Comparison of ENCODE assay signal across 18 cellular contexts in the genomic region with DNA sequence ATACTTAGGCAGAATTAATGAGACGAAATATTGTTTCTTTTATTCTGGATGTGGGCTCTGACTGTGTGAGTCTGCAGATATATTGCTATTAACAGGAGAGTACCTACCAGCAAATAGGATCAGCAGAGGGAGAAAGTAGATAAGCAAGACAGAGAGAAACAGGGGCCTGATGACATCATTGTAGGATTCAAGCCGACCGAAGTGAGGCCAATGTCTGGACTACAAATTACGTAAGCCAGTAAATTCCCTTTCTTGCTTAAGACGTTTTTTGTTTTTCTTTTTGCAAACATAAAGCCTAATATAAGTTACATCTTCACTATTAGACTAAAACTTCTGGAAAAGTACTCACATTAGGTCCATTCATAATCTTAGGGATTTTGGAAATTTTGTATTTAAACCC.
"Had no signal": no experiment of that assay in that cellular context is flagged by ENCODE, and none has a peak within 500 bp of the region (broad histone marks: within the 10 kb centered on the region; RNA-seq: fewer than 3 reads in every experiment).

No MANE protein-coding gene starts in this region.

- H3K27ac ChIP-seq: left ventricle myocardium inferior, skin epidermis, tibial artery, vagina had no signal

- H3K27ac Mint-ChIP-seq: activated CD4-positive, alpha-beta memory T cell treated with anti-CD3 and anti-CD28 coated beads for 36 hours; activated CD4-positive, alpha-beta T cell treated with anti-CD3 and anti-CD28 coated beads for 36 hours; activated CD8-positive, alpha-beta memory T cell treated with anti-CD3 and anti-CD28 coated beads, Interleukin-2, amount 10 ng/mL, durations not matched to agents 7 days and 5 days; activated naive CD4-positive, alpha-beta T cell treated with anti-CD3 and anti-CD28 coated beads, Interleukin-2, amount 50 U/mL, for 24 hours; natural killer cell treated with Interleukin-12 subunit alpha and Interleukin-12 subunit beta and Interleukin-15 and Interleukin-18, amount 100 ng/mL, for 72 hours had no signal

- H3K36me3 Mint-ChIP-seq: activated CD4-positive, alpha-beta memory T cell treated with anti-CD3 and anti-CD28 coated beads for 36 hours; activated CD8-positive, alpha-beta memory T cell treated with anti-CD3 and anti-CD28 coated beads, Interleukin-2, amount 10 ng/mL, durations not matched to agents 7 days and 5 days; activated naive CD4-positive, alpha-beta T cell treated with anti-CD3 and anti-CD28 coated beads, Interleukin-2, amount 50 U/mL, for 24 hours; natural killer cell treated with Interleukin-12 subunit alpha and Interleukin-12 subunit beta and Interleukin-15 and Interleukin-18, amount 100 ng/mL, for 72 hours had no signal

- H3K4me1 ChIP-seq: left ventricle myocardium inferior, tibial artery, vagina had no signal

- H3K4me3 Mint-ChIP-seq: activated CD4-positive, alpha-beta memory T cell treated with anti-CD3 and anti-CD28 coated beads for 36 hours; activated CD4-positive, alpha-beta T cell treated with anti-CD3 and anti-CD28 coated beads for 36 hours; activated CD8-positive, alpha-beta memory T cell treated with anti-CD3 and anti-CD28 coated beads, Interleukin-2, amount 10 ng/mL, durations not matched to agents 7 days and 5 days; activated naive CD4-positive, alpha-beta T cell treated with anti-CD3 and anti-CD28 coated beads, Interleukin-2, amount 50 U/mL, for 24 hours; natural killer cell treated with Interleukin-12 subunit alpha and Interleukin-12 subunit beta and Interleukin-15 and Interleukin-18, amount 100 ng/mL, for 72 hours had no signal

- DNase-seq: activated CD4-positive, alpha-beta memory T cell treated with anti-CD3 and anti-CD28 coated beads for 36 hours; activated CD4-positive, alpha-beta T cell treated with anti-CD3 and anti-CD28 coated beads for 36 hours; activated CD8-positive, alpha-beta memory T cell treated with anti-CD3 and anti-CD28 coated beads, Interleukin-2, amount 10 ng/mL, durations not matched to agents 7 days and 5 days; activated T-cell treated with anti-CD3 and anti-CD28 coated beads, Interleukin-2, amount 50 U/mL, for 1 hour; amniotic stem cell; central memory CD4-positive, alpha-beta T cell; cortex of kidney; effector CD4-positive, alpha-beta T cell; hypothalamus; left ventricle myocardium inferior; mesendoderm; stimulated activated CD4-positive, alpha-beta T cell treated with anti-CD3 and anti-CD28 coated beads, Interleukin-4, amount 100 ng/mL, for 24 hours; stimulated activated naive CD4-positive, alpha-beta T cell; tibial artery had no signal

- H3K4me3 ChIP-seq: left ventricle myocardium inferior, skin epidermis, tibial artery, vagina had no signal

- H3K9me3 ChIP-seq: left ventricle myocardium inferior, tibial artery, vagina had no signal

- H3K4me1 Mint-ChIP-seq: activated CD4-positive, alpha-beta T cell treated with anti-CD3 and anti-CD28 coated beads for 36 hours; activated CD8-positive, alpha-beta memory T cell treated with anti-CD3 and anti-CD28 coated beads, Interleukin-2, amount 10 ng/mL, durations not matched to agents 7 days and 5 days; activated naive CD4-positive, alpha-beta T cell treated with anti-CD3 and anti-CD28 coated beads, Interleukin-2, amount 50 U/mL, for 24 hours had no signal

- H3K27me3 Mint-ChIP-seq: activated CD4-positive, alpha-beta memory T cell treated with anti-CD3 and anti-CD28 coated beads for 36 hours; activated CD4-positive, alpha-beta T cell treated with anti-CD3 and anti-CD28 coated beads for 36 hours; activated CD8-positive, alpha-beta memory T cell treated with anti-CD3 and anti-CD28 coated beads, Interleukin-2, amount 10 ng/mL, durations not matched to agents 7 days and 5 days; activated naive CD4-positive, alpha-beta T cell treated with anti-CD3 and anti-CD28 coated beads, Interleukin-2, amount 50 U/mL, for 24 hours; natural killer cell treated with Interleukin-12 subunit alpha and Interleukin-12 subunit beta and Interleukin-15 and Interleukin-18, amount 100 ng/mL, for 72 hours had no signal

- H3K27me3 ChIP-seq: tibial artery, vagina had no signal

- H3K9me3 Mint-ChIP-seq: activated CD4-positive, alpha-beta memory T cell treated with anti-CD3 and anti-CD28 coated beads for 36 hours; activated naive CD4-positive, alpha-beta T cell treated with anti-CD3 and anti-CD28 coated beads, Interleukin-2, amount 50 U/mL, for 24 hours; natural killer cell treated with Interleukin-12 subunit alpha and Interleukin-12 subunit beta and Interleukin-15 and Interleukin-18, amount 100 ng/mL, for 72 hours had no signal

- ATAC-seq: activated CD4-positive, alpha-beta T cell treated with anti-CD3 and anti-CD28 coated beads for 36 hours; activated CD8-positive, alpha-beta memory T cell treated with anti-CD3 and anti-CD28 coated beads, Interleukin-2, amount 10 ng/mL, durations not matched to agents 7 days and 5 days; natural killer cell treated with Interleukin-12 subunit alpha and Interleukin-12 subunit beta and Interleukin-15 and Interleukin-18, amount 100 ng/mL, for 72 hours had no signal

- H3K36me3 ChIP-seq: left ventricle myocardium inferior, tibial artery, vagina had no signal
